26 cellular contexts compared by ENCODE assay signal in the genomic region with DNA sequence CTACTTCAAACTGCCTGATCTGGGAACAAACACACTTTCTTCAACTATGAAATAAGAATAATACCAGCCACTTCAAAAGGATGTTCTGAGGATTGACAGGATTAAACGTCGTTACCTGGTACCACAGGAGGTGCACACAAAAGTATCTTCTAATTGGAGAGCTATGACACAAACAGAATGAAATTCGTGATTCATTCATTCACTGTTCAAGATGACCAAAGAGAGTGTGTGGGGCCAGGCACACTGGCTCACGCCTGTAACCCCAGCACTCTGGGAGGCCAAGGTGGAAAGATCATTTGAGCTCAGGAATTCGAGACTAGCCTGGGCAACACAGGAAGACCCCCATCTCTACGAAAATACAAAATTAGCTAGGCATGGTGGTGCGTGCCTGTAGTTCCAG.
"Had no signal": no experiment of that assay in that cellular context is flagged by ENCODE, and none has a peak within 500 bp of the region (broad histone marks: within the 10 kb centered on the region; RNA-seq: fewer than 3 reads in every experiment).

No MANE protein-coding gene starts in this region.

- H3K27me3 ChIP-seq: colonic mucosa, esophagus muscularis mucosa, foreskin keratinocyte, gastroesophageal sphincter, heart left ventricle, hepatocyte, neural progenitor cell, right lobe of liver, testis, tibial artery had no signal

- FAIRE-seq: endothelial cell of umbilical vein, kidney, small intestine had no signal

- H3K4me3 Mint-ChIP-seq: dendritic cell treated with granulocyte-macrophage colony-stimulating factor and Interleukin-4, amounts not matched to agents 40 ng/mL and 50 ng/mL, for 4 days; naive thymus-derived CD8-positive, alpha-beta T cell; neural progenitor cell; type B pancreatic cell had no signal

- H3K4me3 ChIP-seq: colonic mucosa, esophagus muscularis mucosa, gastroesophageal sphincter, heart left ventricle, hepatocyte, neural progenitor cell, right lobe of liver, testis, tibial artery had no signal

- H3K36me3 ChIP-seq: colonic mucosa, right lobe of liver had no signal

- H3K27ac ChIP-seq: colonic mucosa, esophagus muscularis mucosa, foreskin keratinocyte, gastroesophageal sphincter, heart left ventricle, hepatocyte, neural progenitor cell, parathyroid adenoma, right lobe of liver, testis, tibial artery had no signal

- ATAC-seq: foreskin keratinocyte; gastroesophageal sphincter; heart left ventricle; left lobe of liver; naive thymus-derived CD8-positive, alpha-beta T cell; right lobe of liver; stimulated activated naive CD8-positive, alpha-beta T cell treated with anti-CD3 and anti-CD28 coated beads, Interleukin-15, Interleukin-2, amounts not matched to agents 100 U/mL and 50 U/mL, for 24 hours had no signal

- H3K9me3 ChIP-seq: colonic mucosa, esophagus muscularis mucosa, gastroesophageal sphincter, right lobe of liver, testis had no signal

- H3K27me3 Mint-ChIP-seq: dendritic cell treated with granulocyte-macrophage colony-stimulating factor and Interleukin-4, amounts not matched to agents 40 ng/mL and 50 ng/mL, for 4 days; naive thymus-derived CD8-positive, alpha-beta T cell; progenitor cell of endocrine pancreas had no signal

- H3K4me1 ChIP-seq: colonic mucosa, gastroesophageal sphincter, neural progenitor cell, parathyroid adenoma, right lobe of liver, testis, tibial artery had no signal

- H3K27ac Mint-ChIP-seq: dendritic cell treated with granulocyte-macrophage colony-stimulating factor and Interleukin-4, amounts not matched to agents 40 ng/mL and 50 ng/mL, for 4 days; neural progenitor cell; progenitor cell of endocrine pancreas; type B pancreatic cell had no signal

- DNase-seq: colonic mucosa; effector memory CD4-positive, alpha-beta T cell; foreskin keratinocyte; heart left ventricle; kidney; mammary epithelial cell; naive thymus-derived CD8-positive, alpha-beta T cell; right lobe of liver; small intestine; stimulated activated CD4-positive, alpha-beta T cell treated with anti-CD3 and anti-CD28 coated beads, Interleukin-15, amount 100 ng/mL, for 24 hours; stimulated activated CD4-positive, alpha-beta T cell treated with anti-CD3 and anti-CD28 coated beads, Interleukin-2, amount 100 ng/mL, for 48 hours; stimulated activated CD8-positive, alpha-beta memory T cell treated with anti-CD3 and anti-CD28 coated beads, Interleukin-4, amount 100 ng/mL, for 48 hours; stimulated activated naive CD8-positive, alpha-beta T cell treated with anti-CD3 and anti-CD28 coated beads, Interleukin-15, Interleukin-2, amounts not matched to agents 100 U/mL and 50 U/mL, for 24 hours; substantia nigra; testis; tibial artery had no signal
